ENCODE assay signal across 1 cellular context in the genomic region with DNA sequence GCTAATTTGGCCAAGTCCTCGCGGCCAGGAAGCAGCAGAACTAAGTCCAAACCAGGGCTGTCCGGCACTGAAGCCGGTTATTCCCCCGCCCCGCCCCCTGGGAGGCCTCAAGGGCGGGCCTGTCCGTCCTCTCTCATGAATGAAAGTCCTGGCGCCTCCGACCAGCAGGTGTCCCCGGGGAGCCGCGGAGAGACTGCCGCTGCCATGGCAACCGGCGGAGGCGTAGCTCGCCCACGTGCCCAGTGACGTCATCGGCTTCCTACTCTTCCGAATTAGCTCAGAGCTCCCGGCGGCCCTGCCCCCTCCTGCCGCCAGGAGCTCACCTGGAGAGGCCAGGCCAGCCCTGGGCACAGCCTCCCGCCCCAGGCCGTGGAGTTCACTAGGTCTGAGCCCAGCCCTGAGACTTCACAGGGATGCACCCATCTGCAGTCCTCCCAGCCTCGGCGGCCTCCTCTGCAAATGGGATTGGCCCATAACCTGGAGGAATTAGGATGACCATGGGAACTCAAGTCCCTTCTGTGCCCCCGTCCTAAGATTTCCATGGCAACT.
TF ChIP-seq lines count a peak whose summit lies in the region.

No MANE protein-coding gene starts in this region.

TF ChIP-seq in HepG2, 621 proteins besides CTCF, POLR2A, EP300 and RAD21 (continued from another document and continues in another):
- TF ChIP-seq, protein P1, sequence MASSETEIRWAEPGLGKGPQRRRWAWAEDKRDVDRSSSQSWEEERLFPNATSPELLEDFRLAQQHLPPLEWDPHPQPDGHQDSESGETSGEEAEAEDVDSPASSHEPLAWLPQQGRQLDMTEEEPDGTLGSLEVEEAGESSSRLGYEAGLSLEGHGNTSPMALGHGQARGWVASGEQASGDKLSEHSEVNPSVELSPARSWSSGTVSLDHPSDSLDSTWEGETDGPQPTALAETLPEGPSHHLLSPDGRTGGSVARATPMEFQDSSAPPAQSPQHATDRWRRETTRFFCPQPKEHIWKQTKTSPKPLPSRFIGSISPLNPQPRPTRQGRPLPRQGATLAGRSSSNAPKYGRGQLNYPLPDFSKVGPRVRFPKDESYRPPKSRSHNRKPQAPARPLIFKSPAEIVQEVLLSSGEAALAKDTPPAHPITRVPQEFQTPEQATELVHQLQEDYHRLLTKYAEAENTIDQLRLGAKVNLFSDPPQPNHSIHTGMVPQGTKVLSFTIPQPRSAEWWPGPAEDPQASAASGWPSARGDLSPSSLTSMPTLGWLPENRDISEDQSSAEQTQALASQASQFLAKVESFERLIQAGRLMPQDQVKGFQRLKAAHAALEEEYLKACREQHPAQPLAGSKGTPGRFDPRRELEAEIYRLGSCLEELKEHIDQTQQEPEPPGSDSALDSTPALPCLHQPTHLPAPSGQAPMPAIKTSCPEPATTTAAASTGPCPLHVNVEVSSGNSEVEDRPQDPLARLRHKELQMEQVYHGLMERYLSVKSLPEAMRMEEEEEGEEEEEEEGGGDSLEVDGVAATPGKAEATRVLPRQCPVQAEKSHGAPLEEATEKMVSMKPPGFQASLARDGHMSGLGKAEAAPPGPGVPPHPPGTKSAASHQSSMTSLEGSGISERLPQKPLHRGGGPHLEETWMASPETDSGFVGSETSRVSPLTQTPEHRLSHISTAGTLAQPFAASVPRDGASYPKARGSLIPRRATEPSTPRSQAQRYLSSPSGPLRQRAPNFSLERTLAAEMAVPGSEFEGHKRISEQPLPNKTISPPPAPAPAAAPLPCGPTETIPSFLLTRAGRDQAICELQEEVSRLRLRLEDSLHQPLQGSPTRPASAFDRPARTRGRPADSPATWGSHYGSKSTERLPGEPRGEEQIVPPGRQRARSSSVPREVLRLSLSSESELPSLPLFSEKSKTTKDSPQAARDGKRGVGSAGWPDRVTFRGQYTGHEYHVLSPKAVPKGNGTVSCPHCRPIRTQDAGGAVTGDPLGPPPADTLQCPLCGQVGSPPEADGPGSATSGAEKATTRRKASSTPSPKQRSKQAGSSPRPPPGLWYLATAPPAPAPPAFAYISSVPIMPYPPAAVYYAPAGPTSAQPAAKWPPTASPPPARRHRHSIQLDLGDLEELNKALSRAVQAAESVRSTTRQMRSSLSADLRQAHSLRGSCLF (CRISPR knock-in tag; IDR thresholded peaks at IDR 0.05; ENCODE audit: borderline replicate concordance), result no peak
- TF ChIP-seq ZNF782 (CRISPR knock-in tag; IDR thresholded peaks at IDR 0.05; ENCODE audit: borderline replicate concordance) (no peak), MAFK (conservative IDR thresholded peaks at IDR 0.05 in 1 of 2, IDR thresholded peaks at IDR 0.05 in 1 of 2; ENCODE audit: low read length in 2 of 2) (no peak), ISL2 (CRISPR knock-in tag; IDR thresholded peaks at IDR 0.05) (peak; percentile 71), SMAD3 (CRISPR knock-in tag; IDR thresholded peaks at IDR 0.05) (peak; percentile 73; the same call in 1 of the 2 replicates), KDM2A (CRISPR knock-in tag; IDR thresholded peaks at IDR 0.05; ENCODE audit: borderline replicate concordance, low read depth) (peak; percentile 87), PCBP2 (optimal IDR thresholded peaks at IDR 0.05; ENCODE audit: low read depth, low read length, poor library complexity, severe bottlenecking) (no peak), TOPORS (CRISPR knock-in tag; IDR thresholded peaks at IDR 0.05) (peak; percentile 90; the same call in 1 of the 2 replicates), RARA (CRISPR knock-in tag; IDR thresholded peaks at IDR 0.05) (peak; percentile 57; the same call in 1 of the 2 replicates), NFKBIZ (CRISPR knock-in tag; IDR thresholded peaks at IDR 0.05) (0 out of 2 replicates have a peak, but pooled peaks have one; percentile 59), MIXL1 (CRISPR knock-in tag; IDR thresholded peaks at IDR 0.05) (0 out of 2 replicates have a peak, but pooled peaks have one; percentile 31), ZNF878 (CRISPR knock-in tag; IDR thresholded peaks at IDR 0.05) (no peak; the same call in 1 of the 2 replicates), ZNF10 (CRISPR knock-in tag; IDR thresholded peaks at IDR 0.05; ENCODE audit: borderline replicate concordance, low read depth) (no peak), ZNF3 (CRISPR knock-in tag; IDR thresholded peaks at IDR 0.05) (no peak), RFX5 (IDR thresholded peaks at IDR 0.05; ENCODE audit: low read depth, low read length) (peak; percentile 90), ZNF672 (CRISPR knock-in tag; IDR thresholded peaks at IDR 0.05) (no peak), HES4 (CRISPR knock-in tag; IDR thresholded peaks at IDR 0.05; ENCODE audit: borderline replicate concordance) (no peak; the same call in none of the 2 replicates), ZNF543 (CRISPR knock-in tag; IDR thresholded peaks at IDR 0.05) (no peak; the same call in 1 of the 2 replicates), CCAR2 (optimal IDR thresholded peaks at IDR 0.05; ENCODE audit: low read depth, low read length) (peak; percentile 49), ZNF230 (CRISPR knock-in tag; IDR thresholded peaks at IDR 0.05) (no peak; the same call in 1 of the 2 replicates), ZNF550 (CRISPR knock-in tag; IDR thresholded peaks at IDR 0.05; ENCODE audit: borderline replicate concordance) (peak; percentile 7; the same call in 1 of the 2 replicates), ELF3 (CRISPR knock-in tag; IDR thresholded peaks at IDR 0.05) (peak; percentile 80), ZNF441 (CRISPR knock-in tag; IDR thresholded peaks at IDR 0.05; ENCODE audit: borderline replicate concordance) (peak; percentile 83), SUZ12 (IDR thresholded peaks at IDR 0.05; ENCODE audit: low read depth, low read length) (no peak), NFATC3 (CRISPR knock-in tag; IDR thresholded peaks at IDR 0.05) (no peak), KDM1A (CRISPR knock-in tag; IDR thresholded peaks at IDR 0.05) (no peak), STAG1 (CRISPR knock-in tag; IDR thresholded peaks at IDR 0.05) (peak; percentile 75), RELA (CRISPR knock-in tag; IDR thresholded peaks at IDR 0.05) (peak; percentile 37; the same call in 1 of the 2 replicates), ZBTB21 (CRISPR knock-in tag; IDR thresholded peaks at IDR 0.05) (peak; percentile 97), SALL2 (CRISPR knock-in tag; IDR thresholded peaks at IDR 0.05) (peak; percentile 54; the same call in 1 of the 2 replicates), MEF2D (CRISPR knock-in tag; IDR thresholded peaks at IDR 0.05) (peak; percentile 68; the same call in 1 of the 2 replicates), RNF2 (conservative IDR thresholded peaks at IDR 0.05; ENCODE audit: low read depth) (no peak), ZNF282 (IDR thresholded peaks at IDR 0.05; ENCODE audit: partially characterized antibody) (no peak)
- TF ChIP-seq, protein P2, sequence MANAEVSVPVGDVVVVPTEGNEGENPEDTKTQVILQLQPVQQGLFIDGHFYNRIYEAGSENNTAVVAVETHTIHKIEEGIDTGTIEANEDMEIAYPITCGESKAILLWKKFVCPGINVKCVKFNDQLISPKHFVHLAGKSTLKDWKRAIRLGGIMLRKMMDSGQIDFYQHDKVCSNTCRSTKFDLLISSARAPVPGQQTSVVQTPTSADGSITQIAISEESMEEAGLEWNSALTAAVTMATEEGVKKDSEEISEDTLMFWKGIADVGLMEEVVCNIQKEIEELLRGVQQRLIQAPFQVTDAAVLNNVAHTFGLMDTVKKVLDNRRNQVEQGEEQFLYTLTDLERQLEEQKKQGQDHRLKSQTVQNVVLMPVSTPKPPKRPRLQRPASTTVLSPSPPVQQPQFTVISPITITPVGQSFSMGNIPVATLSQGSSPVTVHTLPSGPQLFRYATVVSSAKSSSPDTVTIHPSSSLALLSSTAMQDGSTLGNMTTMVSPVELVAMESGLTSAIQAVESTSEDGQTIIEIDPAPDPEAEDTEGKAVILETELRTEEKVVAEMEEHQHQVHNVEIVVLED (CRISPR knock-in tag; IDR thresholded peaks at IDR 0.05; ENCODE audit: borderline replicate concordance), result peak; percentile 55; the same call in 1 of the 2 replicates
- TF ChIP-seq, protein P3, sequence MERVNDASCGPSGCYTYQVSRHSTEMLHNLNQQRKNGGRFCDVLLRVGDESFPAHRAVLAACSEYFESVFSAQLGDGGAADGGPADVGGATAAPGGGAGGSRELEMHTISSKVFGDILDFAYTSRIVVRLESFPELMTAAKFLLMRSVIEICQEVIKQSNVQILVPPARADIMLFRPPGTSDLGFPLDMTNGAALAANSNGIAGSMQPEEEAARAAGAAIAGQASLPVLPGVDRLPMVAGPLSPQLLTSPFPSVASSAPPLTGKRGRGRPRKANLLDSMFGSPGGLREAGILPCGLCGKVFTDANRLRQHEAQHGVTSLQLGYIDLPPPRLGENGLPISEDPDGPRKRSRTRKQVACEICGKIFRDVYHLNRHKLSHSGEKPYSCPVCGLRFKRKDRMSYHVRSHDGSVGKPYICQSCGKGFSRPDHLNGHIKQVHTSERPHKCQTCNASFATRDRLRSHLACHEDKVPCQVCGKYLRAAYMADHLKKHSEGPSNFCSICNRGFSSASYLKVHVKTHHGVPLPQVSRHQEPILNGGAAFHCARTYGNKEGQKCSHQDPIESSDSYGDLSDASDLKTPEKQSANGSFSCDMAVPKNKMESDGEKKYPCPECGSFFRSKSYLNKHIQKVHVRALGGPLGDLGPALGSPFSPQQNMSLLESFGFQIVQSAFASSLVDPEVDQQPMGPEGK (CRISPR knock-in tag; IDR thresholded peaks at IDR 0.05), result peak; percentile 57; the same call in 1 of the 2 replicates
- TF ChIP-seq, protein P4, sequence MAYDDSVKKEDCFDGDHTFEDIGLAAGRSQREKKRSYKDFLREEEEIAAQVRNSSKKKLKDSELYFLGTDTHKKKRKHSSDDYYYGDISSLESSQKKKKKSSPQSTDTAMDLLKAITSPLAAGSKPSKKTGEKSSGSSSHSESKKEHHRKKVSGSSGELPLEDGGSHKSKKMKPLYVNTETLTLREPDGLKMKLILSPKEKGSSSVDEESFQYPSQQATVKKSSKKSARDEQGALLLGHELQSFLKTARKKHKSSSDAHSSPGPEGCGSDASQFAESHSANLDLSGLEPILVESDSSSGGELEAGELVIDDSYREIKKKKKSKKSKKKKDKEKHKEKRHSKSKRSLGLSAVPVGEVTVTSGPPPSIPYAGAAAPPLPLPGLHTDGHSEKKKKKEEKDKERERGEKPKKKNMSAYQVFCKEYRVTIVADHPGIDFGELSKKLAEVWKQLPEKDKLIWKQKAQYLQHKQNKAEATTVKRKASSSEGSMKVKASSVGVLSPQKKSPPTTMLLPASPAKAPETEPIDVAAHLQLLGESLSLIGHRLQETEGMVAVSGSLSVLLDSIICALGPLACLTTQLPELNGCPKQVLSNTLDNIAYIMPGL (CRISPR knock-in tag; IDR thresholded peaks at IDR 0.05; ENCODE audit: borderline replicate concordance in 1 of 2, low read depth in 1 of 2), result peak; percentile 18 to 63; a peak in 2 of 4 replicates
- TF ChIP-seq, protein P5, sequence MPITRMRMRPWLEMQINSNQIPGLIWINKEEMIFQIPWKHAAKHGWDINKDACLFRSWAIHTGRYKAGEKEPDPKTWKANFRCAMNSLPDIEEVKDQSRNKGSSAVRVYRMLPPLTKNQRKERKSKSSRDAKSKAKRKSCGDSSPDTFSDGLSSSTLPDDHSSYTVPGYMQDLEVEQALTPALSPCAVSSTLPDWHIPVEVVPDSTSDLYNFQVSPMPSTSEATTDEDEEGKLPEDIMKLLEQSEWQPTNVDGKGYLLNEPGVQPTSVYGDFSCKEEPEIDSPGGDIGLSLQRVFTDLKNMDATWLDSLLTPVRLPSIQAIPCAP (CRISPR knock-in tag; IDR thresholded peaks at IDR 0.05; ENCODE audit: low read depth), result no peak
- TF ChIP-seq, protein P6, sequence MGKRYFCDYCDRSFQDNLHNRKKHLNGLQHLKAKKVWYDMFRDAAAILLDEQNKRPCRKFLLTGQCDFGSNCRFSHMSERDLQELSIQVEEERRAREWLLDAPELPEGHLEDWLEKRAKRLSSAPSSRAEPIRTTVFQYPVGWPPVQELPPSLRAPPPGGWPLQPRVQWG (CRISPR knock-in tag; IDR thresholded peaks at IDR 0.05; ENCODE audit: borderline replicate concordance, low read depth), result no peak
- TF ChIP-seq, protein P7, sequence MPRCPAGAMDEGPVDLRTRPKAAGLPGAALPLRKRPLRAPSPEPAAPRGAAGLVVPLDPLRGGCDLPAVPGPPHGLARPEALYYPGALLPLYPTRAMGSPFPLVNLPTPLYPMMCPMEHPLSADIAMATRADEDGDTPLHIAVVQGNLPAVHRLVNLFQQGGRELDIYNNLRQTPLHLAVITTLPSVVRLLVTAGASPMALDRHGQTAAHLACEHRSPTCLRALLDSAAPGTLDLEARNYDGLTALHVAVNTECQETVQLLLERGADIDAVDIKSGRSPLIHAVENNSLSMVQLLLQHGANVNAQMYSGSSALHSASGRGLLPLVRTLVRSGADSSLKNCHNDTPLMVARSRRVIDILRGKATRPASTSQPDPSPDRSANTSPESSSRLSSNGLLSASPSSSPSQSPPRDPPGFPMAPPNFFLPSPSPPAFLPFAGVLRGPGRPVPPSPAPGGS (CRISPR knock-in tag; IDR thresholded peaks at IDR 0.05), result no peak; the same call in 1 of the 2 replicates
- TF ChIP-seq, protein P8, sequence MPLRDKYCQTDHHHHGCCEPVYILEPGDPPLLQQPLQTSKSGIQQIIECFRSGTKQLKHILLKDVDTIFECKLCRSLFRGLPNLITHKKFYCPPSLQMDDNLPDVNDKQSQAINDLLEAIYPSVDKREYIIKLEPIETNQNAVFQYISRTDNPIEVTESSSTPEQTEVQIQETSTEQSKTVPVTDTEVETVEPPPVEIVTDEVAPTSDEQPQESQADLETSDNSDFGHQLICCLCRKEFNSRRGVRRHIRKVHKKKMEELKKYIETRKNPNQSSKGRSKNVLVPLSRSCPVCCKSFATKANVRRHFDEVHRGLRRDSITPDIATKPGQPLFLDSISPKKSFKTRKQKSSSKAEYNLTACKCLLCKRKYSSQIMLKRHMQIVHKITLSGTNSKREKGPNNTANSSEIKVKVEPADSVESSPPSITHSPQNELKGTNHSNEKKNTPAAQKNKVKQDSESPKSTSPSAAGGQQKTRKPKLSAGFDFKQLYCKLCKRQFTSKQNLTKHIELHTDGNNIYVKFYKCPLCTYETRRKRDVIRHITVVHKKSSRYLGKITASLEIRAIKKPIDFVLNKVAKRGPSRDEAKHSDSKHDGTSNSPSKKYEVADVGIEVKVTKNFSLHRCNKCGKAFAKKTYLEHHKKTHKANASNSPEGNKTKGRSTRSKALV (CRISPR knock-in tag; IDR thresholded peaks at IDR 0.05), result no peak; the same call in 1 of the 2 replicates
- TF ChIP-seq, protein P9, sequence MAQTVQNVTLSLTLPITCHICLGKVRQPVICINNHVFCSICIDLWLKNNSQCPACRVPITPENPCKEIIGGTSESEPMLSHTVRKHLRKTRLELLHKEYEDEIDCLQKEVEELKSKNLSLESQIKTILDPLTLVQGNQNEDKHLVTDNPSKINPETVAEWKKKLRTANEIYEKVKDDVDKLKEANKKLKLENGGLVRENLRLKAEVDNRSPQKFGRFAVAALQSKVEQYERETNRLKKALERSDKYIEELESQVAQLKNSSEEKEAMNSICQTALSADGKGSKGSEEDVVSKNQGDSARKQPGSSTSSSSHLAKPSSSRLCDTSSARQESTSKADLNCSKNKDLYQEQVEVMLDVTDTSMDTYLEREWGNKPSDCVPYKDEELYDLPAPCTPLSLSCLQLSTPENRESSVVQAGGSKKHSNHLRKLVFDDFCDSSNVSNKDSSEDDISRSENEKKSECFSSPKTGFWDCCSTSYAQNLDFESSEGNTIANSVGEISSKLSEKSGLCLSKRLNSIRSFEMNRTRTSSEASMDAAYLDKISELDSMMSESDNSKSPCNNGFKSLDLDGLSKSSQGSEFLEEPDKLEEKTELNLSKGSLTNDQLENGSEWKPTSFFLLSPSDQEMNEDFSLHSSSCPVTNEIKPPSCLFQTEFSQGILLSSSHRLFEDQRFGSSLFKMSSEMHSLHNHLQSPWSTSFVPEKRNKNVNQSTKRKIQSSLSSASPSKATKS (CRISPR knock-in tag; IDR thresholded peaks at IDR 0.05), result no peak
